In the genomic region with DNA sequence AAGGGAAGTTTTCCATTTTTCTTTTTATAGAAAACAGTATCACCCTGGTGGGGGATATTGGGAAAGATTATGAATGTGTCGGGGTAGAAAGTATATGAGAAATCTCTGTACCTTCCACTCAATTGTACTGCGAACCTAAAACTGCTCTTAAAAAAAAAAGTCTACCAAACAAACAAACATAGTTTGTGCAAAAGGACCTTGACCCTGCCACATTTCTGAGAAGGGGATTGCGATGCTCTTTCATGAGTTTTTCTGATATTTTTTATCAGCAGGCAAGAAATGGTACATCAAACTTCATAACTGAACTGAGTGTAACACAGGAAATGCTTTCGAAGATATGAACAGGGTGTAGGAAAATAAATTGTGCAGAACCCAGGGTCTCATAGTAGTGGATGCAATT, we compare ENCODE assay signal across 28 cellular contexts.
"Had no signal": no experiment of that assay in that cellular context is flagged by ENCODE, and none has a peak within 500 bp of the region (broad histone marks: within the 10 kb centered on the region; RNA-seq: fewer than 3 reads in every experiment).

No MANE protein-coding gene starts in this region.

- H3K4me2 ChIP-seq: neural progenitor cell, smooth muscle cell had no signal

- H3K9ac ChIP-seq: neural progenitor cell had no signal

- H3K36me3 ChIP-seq: neural progenitor cell, neutrophil, pancreas, spleen, suprapubic skin, tibial artery, transverse colon, upper lobe of right lung, uterus had no signal

- H3K9me3 ChIP-seq: neutrophil, pancreas, psoas muscle, suprapubic skin, testis, tibial artery, transverse colon, upper lobe of right lung, uterus had no signal

- DNase-seq: naive thymus-derived CD4-positive, alpha-beta T cell; natural killer cell; nucleus accumbens; psoas muscle; right cardiac atrium; spleen; stimulated activated CD4-positive, alpha-beta T cell treated with anti-CD3 and anti-CD28 coated beads, Interleukin-12 subunit alpha, Interleukin-12 subunit beta, amount 100 ng/mL, for 4 hours; stimulated activated CD4-positive, alpha-beta T cell treated with anti-CD3 and anti-CD28 coated beads, Interleukin-1b, Interleukin-23, amount 100 ng/mL, for 48 hours; stimulated activated CD4-positive, alpha-beta T cell treated with anti-CD3 and anti-CD28 coated beads, Interleukin-4, amount 100 ng/mL, for 1 hour; stimulated activated CD4-positive, alpha-beta T cell treated with anti-CD3 and anti-CD28 coated beads, Interleukin-4, amount 100 ng/mL, for 4 hours; stimulated activated CD8-positive, alpha-beta memory T cell treated with anti-CD3 and anti-CD28 coated beads, Interleukin-4, amount 100 ng/mL, for 48 hours; stimulated activated naive CD4-positive, alpha-beta T cell; stimulated activated naive CD8-positive, alpha-beta T cell treated with anti-CD3 and anti-CD28 coated beads, Interleukin-15, amount 100 ng/mL, for 72 hours; stimulated activated naive CD8-positive, alpha-beta T cell treated with anti-CD3 and anti-CD28 coated beads, Interleukin-15, Interleukin-2, amounts not matched to agents 100 U/mL and 50 U/mL, for 24 hours; substantia nigra; testis; tibial artery; transverse colon; upper lobe of right lung; uterus had no signal

- H3K4me3 ChIP-seq: neural progenitor cell, pancreas, psoas muscle, skin epidermis, smooth muscle cell, spleen, suprapubic skin, testis, tibial artery, transverse colon, upper lobe of right lung, uterus had no signal

- H3K27ac ChIP-seq: neural progenitor cell, neutrophil, psoas muscle, skin epidermis, spleen, suprapubic skin, testis, tibial artery, transverse colon, upper lobe of right lung, uterus had no signal

- FAIRE-seq: pancreas had no signal

- H3K27me3 ChIP-seq: neural progenitor cell, neutrophil, pancreas, spleen, suprapubic skin, testis, tibial artery, transverse colon, upper lobe of right lung, uterus had no signal

- ATAC-seq: naive thymus-derived CD4-positive, alpha-beta T cell; natural killer cell; psoas muscle; right cardiac atrium; sciatic nerve; stimulated activated memory B cell treated with anti-CD40 and anti-IgM and Interleukin-4, amounts not matched to agents 10 μg/mL and 1 μg/mL and 100 μg/mL, for 72 hours; stimulated activated naive CD8-positive, alpha-beta T cell treated with anti-CD3 and anti-CD28 coated beads, Interleukin-15, amount 100 ng/mL, for 72 hours; stimulated activated naive CD8-positive, alpha-beta T cell treated with anti-CD3 and anti-CD28 coated beads, Interleukin-15, Interleukin-2, amounts not matched to agents 100 U/mL and 50 U/mL, for 24 hours had no signal

- H3K4me1 ChIP-seq: neural progenitor cell, psoas muscle, spleen, suprapubic skin, testis, tibial artery, transverse colon, upper lobe of right lung, uterus had no signal
